Comparison of ENCODE assay signal across 9 cellular contexts in the genomic region with DNA sequence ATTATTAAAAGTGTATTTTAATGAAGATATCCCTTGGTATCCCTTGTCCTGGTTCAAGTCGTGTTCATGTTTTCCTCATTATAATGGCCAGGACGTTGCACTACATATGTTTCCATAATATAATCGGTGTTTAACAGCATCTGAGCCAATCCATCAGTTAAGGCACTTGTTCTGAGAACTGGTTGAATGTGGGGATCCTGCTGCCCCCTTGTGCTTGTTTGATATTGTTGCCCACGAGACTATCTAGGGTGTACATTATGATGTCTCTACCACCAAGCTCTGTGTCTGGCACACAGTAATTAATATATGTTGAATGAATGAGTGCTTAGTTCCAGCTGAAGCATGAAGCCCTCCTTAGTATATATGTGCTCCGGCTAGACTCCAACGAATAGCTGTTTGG.
DNase-seq lines count a peak whose midpoint lies in the region; ATAC-seq and TF ChIP-seq lines count a peak whose summit lies in the region.
"Had no signal": no experiment of that assay in that cellular context is flagged by ENCODE, and none has a peak within 500 bp of the region (broad histone marks: within the 10 kb centered on the region; RNA-seq: fewer than 3 reads in every experiment).

No MANE protein-coding gene starts in this region.

- DNase-seq in NCI-H2081 (lab: John Stamatoyannopoulos, UW) (peak; percentile 1 to 41), NCI-H2081 treated with DMSO at 0.1 percent for 48 hours (lab: John Stamatoyannopoulos, UW) (no peak), H7 (peak; percentile 63), NCI-H345 treated with DMSO at 0.1 percent for 48 hours (lab: John Stamatoyannopoulos, UW; ENCODE audit: unreplicated experiment) (peak; percentile 51), endothelial cell (ENCODE audit: low spot score) (peak; percentile 44), posterior cingulate gyrus (peak in 7 of 10 donors; percentile 27 to 89 (median 51)), UCSD-AML1 (lab: John Stamatoyannopoulos, UW; ENCODE audit: unreplicated experiment) (no peak)
- DNase-seq: activated B cell treated with CpG ODN at 0.5 μM for 24 hours had no signal

- intact Hi-C loops in posterior cingulate gyrus (cut with DNase I): loop anchor here (1.0 kb wide), 1 partner anchor 197 kb away; no protein-coding TSS in a partner anchor

- peaks cover 6% of the 10 kb centered on the region for H3K27me3 Mint-ChIP-seq in endothelial cell (ENCODE audit: unreplicated experiment)

- no peak overlapping the region for H3K4me3 Mint-ChIP-seq in endothelial cell (ENCODE audit: unreplicated experiment)
- H3K4me3 Mint-ChIP-seq: activated B cell treated with CpG ODN at 0.5 μM for 24 hours had no signal

- H3K27ac Mint-ChIP-seq in endothelial cell (ENCODE audit: unreplicated experiment): no peak overlapping the region
- H3K27ac Mint-ChIP-seq: activated B cell treated with CpG ODN at 0.5 μM for 24 hours had no signal

- H3K4me1 Mint-ChIP-seq in endothelial cell (ENCODE audit: unreplicated experiment): peaks cover 9% of the 10 kb centered on the region
- H3K4me1 Mint-ChIP-seq: activated B cell treated with CpG ODN at 0.5 μM for 24 hours had no signal

- no peaks in the 10 kb centered on the region for H3K9me3 Mint-ChIP-seq in endothelial cell (ENCODE audit: unreplicated experiment)

- H3K36me3 ChIP-seq in H7 (replicated peaks; ENCODE audit: control insufficient read depth, insufficient read depth, low read length): no peaks in the 10 kb centered on the region

- peak; percentile 37 for TF ChIP-seq CTCF in endothelial cell (IDR thresholded peaks at IDR 0.05; ENCODE audit: unreplicated experiment)

- H3K36me3 Mint-ChIP-seq in endothelial cell (ENCODE audit: low read depth, unreplicated experiment): no peaks in the 10 kb centered on the region

- ATAC-seq in HG02759 (IDR thresholded peaks at IDR 0.05; ENCODE audit: unreplicated experiment): no peak

- no peak overlapping the region for H3K4me3 ChIP-seq in H7 (ENCODE audit: insufficient read depth, low read depth, low read length)

- H3K27me3 ChIP-seq in H7 (ENCODE audit: control insufficient read depth, insufficient read depth, low read length): no peaks in the 10 kb centered on the region

Comparison
In these comparisons a context has a peak if more than half of its experiments do, and no peak if none do; other contexts are left out.
1. DNase-seq: peak in NCI-H2081 (2 of 2), H7 (single experiment), NCI-H345 treated with DMSO at 0.1 percent for 48 hours (single experiment), endothelial cell (single experiment) and posterior cingulate gyrus (7 of 10); none in NCI-H2081 treated with DMSO at 0.1 percent for 48 hours (single experiment) and UCSD-AML1 (single experiment).